1 cellular context compared by ENCODE assay signal in genomic region chr11:132523929-132524328, GRCh38.
TF ChIP-seq lines count a peak whose summit lies in the region.

No MANE protein-coding gene starts in this region.

TF ChIP-seq in GM23338, 12 proteins besides CTCF, POLR2A, EP300 and RAD21 (continued from another document):
- TF ChIP-seq REST (IDR thresholded peaks at IDR 0.05; ENCODE audit: unreplicated experiment) = no peak
- TF ChIP-seq JUNB (IDR thresholded peaks at IDR 0.05; ENCODE audit: unreplicated experiment) = no peak
- no peak for TF ChIP-seq ETS1 (IDR thresholded peaks at IDR 0.05)
- no peak for TF ChIP-seq POLR2AphosphoS5 (IDR thresholded peaks at IDR 0.05; ENCODE audit: low read depth)
- no peak for TF ChIP-seq ZNF331 (CRISPR knock-in tag; IDR thresholded peaks at IDR 0.05; ENCODE audit: low read depth)
